ENCODE assay signal across 1 cellular context in genomic region chr22:23956301-23956900, GRCh38.
A peak's percentile ranks its signal among the peaks of the same experiment; 100 is the strongest.
TF ChIP-seq lines count a peak whose summit lies in the region.

No MANE protein-coding gene starts in this region.

TF ChIP-seq in GM12878, 131 proteins besides CTCF, POLR2A, EP300 and RAD21:
- TF ChIP-seq RAD51 (IDR thresholded peaks at IDR 0.05) (peak; percentile 46; the same call in 1 of the 2 replicates), ATF3 (IDR thresholded peaks at IDR 0.05; ENCODE audit: borderline replicate concordance, extremely low read depth, low read depth, low read length) (0 out of 2 replicates have a peak, but pooled peaks have one; percentile 15), BHLHE40 (IDR thresholded peaks at IDR 0.05; ENCODE audit: borderline replicate concordance in 1 of 2, low read depth in 2 of 2, low read length in 1 of 2) (peak in 1 of 2 experiments; percentile 19; a peak in 1 of 4 replicates), RB1 (IDR thresholded peaks at IDR 0.05; ENCODE audit: borderline replicate concordance) (0 out of 2 replicates have a peak, but pooled peaks have one; percentile 32), RUNX3 (IDR thresholded peaks at IDR 0.05; ENCODE audit: low read length) (peak; percentile 32; the same call in 1 of the 2 replicates), SMC3 (IDR thresholded peaks at IDR 0.05; ENCODE audit: borderline replicate concordance, low read length) (peak; percentile 69), USF1 (IDR thresholded peaks at IDR 0.05; ENCODE audit: borderline replicate concordance, extremely low read length, insufficient read depth, low read depth, low read length) (peak; percentile 29), RELA (IDR thresholded peaks at IDR 0.05; ENCODE audit: borderline replicate concordance, partially characterized antibody) (peak; percentile 38), KLF5 (IDR thresholded peaks at IDR 0.05; ENCODE audit: partially characterized antibody) (peak; percentile 36), YY1 (IDR thresholded peaks at IDR 0.05; ENCODE audit: low read depth, low read length) (peak; percentile 24; the same call in 1 of the 2 replicates)
